12 cellular contexts compared by ENCODE assay signal in the genomic region with DNA sequence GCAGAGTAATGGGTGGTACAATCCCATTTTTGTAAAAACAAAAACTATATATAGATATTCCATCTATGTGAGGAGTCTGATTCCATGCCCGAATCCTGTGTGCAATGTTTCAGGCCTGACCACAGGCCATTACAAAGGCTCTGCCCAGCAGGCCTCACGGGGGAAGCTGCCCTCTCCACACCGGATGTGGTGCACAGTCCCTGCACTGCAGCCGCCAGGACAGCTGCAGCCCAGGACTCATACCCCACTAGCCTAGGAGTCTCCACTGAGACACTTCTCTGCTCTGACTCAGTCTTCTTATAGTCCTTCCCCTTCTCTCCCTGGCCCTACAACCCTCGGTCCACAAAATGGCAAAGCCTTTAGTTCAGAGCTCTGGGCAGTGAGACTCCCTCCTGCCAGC.
DNase-seq lines count a peak whose midpoint lies in the region; ATAC-seq, FAIRE-seq and TF ChIP-seq lines count a peak whose summit lies in the region.
"Had no signal": no experiment of that assay in that cellular context is flagged by ENCODE, and none has a peak within 500 bp of the region (broad histone marks: within the 10 kb centered on the region; RNA-seq: fewer than 3 reads in every experiment).

No MANE protein-coding gene starts in this region.

- intact Hi-C loops in K562 (cut with micrococcal nuclease): no loop called here

- POLR2A ChIA-PET in K562 (lab: Yijun Ruan, JAX): interaction anchor here (0.6 kb wide), 1 partner anchor 12 kb away, joined by 3 read pairs; no protein-coding TSS in a partner anchor

- no peak for TF ChIP-seq POLR2A in K562 (conservative IDR thresholded peaks at IDR 0.05)

- H2AK5ac ChIP-seq in neuronal stem cell (ENCODE audit: low read depth, low read length): peak overlapping the region; percentile 40

- H3K4me1 ChIP-seq in K562 (replicated peaks in 1 of 2; ENCODE audit: control insufficient read depth in 2 of 2, insufficient read depth in 2 of 2, low read length in 2 of 2): no peaks in the 10 kb centered on the region; a peak in 1 of 5 replicates
- H3K4me1 ChIP-seq in neuronal stem cell (ENCODE audit: control insufficient read depth in 2 of 2, insufficient read depth in 1 of 2, low read depth in 1 of 2, low read length in 2 of 2): peaks cover 2 to 4% of the 10 kb centered on the region in 2 donors

- peak overlapping the region; percentile 48 for H2BK12ac ChIP-seq in neuronal stem cell (ENCODE audit: low read length)

- no peaks in the 10 kb centered on the region for H3K9me3 ChIP-seq in K562 (replicated peaks; ENCODE audit: control insufficient read depth, insufficient read depth, low read depth, low read length)
- no peaks in the 10 kb centered on the region for H3K9me3 ChIP-seq in neuronal stem cell (replicated peaks in 1 of 2; ENCODE audit: control insufficient read depth in 2 of 2, insufficient read depth in 1 of 2, low read depth in 1 of 2, low read length in 2 of 2)

- H3K27ac Mint-ChIP-seq in stimulated activated naive CD8-positive, alpha-beta T cell treated with anti-CD3 and anti-CD28 coated beads, Interleukin-15, amount 100 ng/mL, for 72 hours: no peak overlapping the region
- H3K27ac Mint-ChIP-seq: activated CD4-positive, alpha-beta memory T cell treated with anti-CD3 and anti-CD28 coated beads, Interleukin-2, amount 10 ng/mL, durations not matched to agents 7 days and 5 days; stimulated activated naive CD8-positive, alpha-beta T cell treated with anti-CD3 and anti-CD28 coated beads, Interleukin-15, Interleukin-2, amounts not matched to agents 100 ng/mL and 50 ng/mL, for 24 hours had no signal

- peaks cover 17% of the 10 kb centered on the region for H3K4me1 Mint-ChIP-seq in stimulated activated naive CD8-positive, alpha-beta T cell treated with anti-CD3 and anti-CD28 coated beads, Interleukin-15, amount 100 ng/mL, for 72 hours

- H3K9me3 Mint-ChIP-seq in stimulated activated naive CD8-positive, alpha-beta T cell treated with anti-CD3 and anti-CD28 coated beads, Interleukin-15, amount 100 ng/mL, for 72 hours: no peaks in the 10 kb centered on the region
- H3K9me3 Mint-ChIP-seq: activated CD4-positive, alpha-beta memory T cell treated with anti-CD3 and anti-CD28 coated beads, Interleukin-2, amount 10 ng/mL, durations not matched to agents 7 days and 5 days; stimulated activated naive CD8-positive, alpha-beta T cell treated with anti-CD3 and anti-CD28 coated beads, Interleukin-15, Interleukin-2, amounts not matched to agents 100 ng/mL and 50 ng/mL, for 24 hours had no signal

- H3K18ac ChIP-seq in neuronal stem cell (ENCODE audit: low read length): peak overlapping the region; percentile 88

- H3K9ac ChIP-seq in K562 (ENCODE audit: insufficient read depth in 1 of 2, low read depth in 2 of 2, low read length in 2 of 2) (no peak overlapping the region), neuronal stem cell (ENCODE audit: low read depth, low read length, poor library complexity) (peak overlapping the region; percentile 50)

- H3K27ac ChIP-seq in K562 (ENCODE audit: extremely low read depth, low read depth, low read length) (no peak overlapping the region), neuronal stem cell (replicated peaks; ENCODE audit: low read length) (no peak overlapping the region)

- no peaks in the 10 kb centered on the region for H3K79me2 ChIP-seq in K562 (ENCODE audit: control insufficient read depth, insufficient read depth, low read length)

- H4K91ac ChIP-seq in neuronal stem cell (ENCODE audit: low read depth, low read length, poor library complexity): no peak overlapping the region

- no peaks in the 10 kb centered on the region for H3K79me1 ChIP-seq in neuronal stem cell (ENCODE audit: low read depth, low read length)

- no peak for TF ChIP-seq EP300 in K562 (IDR thresholded peaks at IDR 0.05; ENCODE audit: low read length)

- H4K8ac ChIP-seq in neuronal stem cell (ENCODE audit: low read depth, low read length): no peak overlapping the region

- H2BK5ac ChIP-seq in neuronal stem cell (ENCODE audit: low read length): no peak overlapping the region

- H3K4me3 ChIP-seq in K562: no peak overlapping the region
- no peak overlapping the region for H3K4me3 ChIP-seq in neuronal stem cell (ENCODE audit: low read length in 2 of 2)

- no peak overlapping the region for H2AFZ ChIP-seq in K562 (ENCODE audit: low read depth, low read length)
- no peak overlapping the region for H2AFZ ChIP-seq in neuronal stem cell (ENCODE audit: low read length)

- DNase-seq in HT1080 (ENCODE audit: low read depth) (peak; percentile 96), K562 (ENCODE audit: extremely low read depth in 1 of 4, low spot score in 3 of 4) (no peak), neuronal stem cell (ENCODE audit: low spot score) (no peak), middle frontal gyrus (ENCODE audit: extremely low spot score, low spot score) (no peak), GM20000 (ENCODE audit: low spot score) (no peak), COR-L47 (lab: John Stamatoyannopoulos, UW) (no peak)
- DNase-seq in stimulated activated naive CD8-positive, alpha-beta T cell treated with anti-CD3 and anti-CD28 coated beads, Interleukin-15, amount 100 ng/mL, for 72 hours: no peak
- DNase-seq: activated CD4-positive, alpha-beta memory T cell treated with anti-CD3 and anti-CD28 coated beads, Interleukin-2, amount 10 ng/mL, durations not matched to agents 7 days and 5 days; DND-41; NCI-H1417 treated with DMSO at 0.1 percent for 48 hours had no signal

- no peak for TF ChIP-seq RAD21 in K562 (CRISPR knock-in tag; conservative IDR thresholded peaks at IDR 0.05 in 1 of 2, IDR thresholded peaks at IDR 0.05 in 1 of 2)

- no peak overlapping the region for H3K4me2 ChIP-seq in K562 (ENCODE audit: insufficient read depth, low read length)
- H3K4me2 ChIP-seq in neuronal stem cell (ENCODE audit: insufficient read depth, low read length, poor library complexity, severe bottlenecking): no peak overlapping the region

- WGBS in K562 (ENCODE audit: insufficient coverage, low coverage, missing lambda C conversion rate): 55% methylated on average over 5 of the region's 5 CpGs
- no CpG with 5 or more reads among the region's 5 CpGs for WGBS in neuronal stem cell (ENCODE audit: extremely low coverage in 2 of 2, insufficient read length in 2 of 2, insufficient replicate concordance in 1 of 2), 2 donors

- CTCF ChIA-PET in K562 (lab: Yijun Ruan, JAX; ENCODE audit: low intra/inter-chr PET ratio): no interaction called here

- no peak overlapping the region for H3K4me3 Mint-ChIP-seq in stimulated activated naive CD8-positive, alpha-beta T cell treated with anti-CD3 and anti-CD28 coated beads, Interleukin-15, amount 100 ng/mL, for 72 hours
- H3K4me3 Mint-ChIP-seq: activated CD4-positive, alpha-beta memory T cell treated with anti-CD3 and anti-CD28 coated beads, Interleukin-2, amount 10 ng/mL, durations not matched to agents 7 days and 5 days; stimulated activated naive CD8-positive, alpha-beta T cell treated with anti-CD3 and anti-CD28 coated beads, Interleukin-15, Interleukin-2, amounts not matched to agents 100 ng/mL and 50 ng/mL, for 24 hours had no signal

- FAIRE-seq in K562 (lab: Jason Lieb, UNC): no peak

- no peaks in the 10 kb centered on the region; a peak in 1 of 5 replicates for H3K27me3 ChIP-seq in K562 (ENCODE audit: control insufficient read depth in 2 of 2, insufficient read depth in 2 of 2, low read length in 2 of 2)
- H3K27me3 ChIP-seq in neuronal stem cell (ENCODE audit: control insufficient read depth in 3 of 3, insufficient read depth in 3 of 3, low read depth in 1 of 3, low read length in 3 of 3): no peaks in the 10 kb centered on the region

- no peaks in the 10 kb centered on the region for H3K27me3 Mint-ChIP-seq in stimulated activated naive CD8-positive, alpha-beta T cell treated with anti-CD3 and anti-CD28 coated beads, Interleukin-15, amount 100 ng/mL, for 72 hours
- H3K27me3 Mint-ChIP-seq: stimulated activated naive CD8-positive, alpha-beta T cell treated with anti-CD3 and anti-CD28 coated beads, Interleukin-15, Interleukin-2, amounts not matched to agents 100 ng/mL and 50 ng/mL, for 24 hours had no signal

- no peaks in the 10 kb centered on the region for H3K9me1 ChIP-seq in K562 (ENCODE audit: control insufficient read depth, insufficient read depth, low read length)

- peak overlapping the region; percentile 10 for H2BK15ac ChIP-seq in neuronal stem cell (ENCODE audit: low read length)

- H3K14ac ChIP-seq in neuronal stem cell (ENCODE audit: low read length): peak overlapping the region; percentile 59

- H2BK120ac ChIP-seq in neuronal stem cell (ENCODE audit: low read depth, low read length): no peak overlapping the region

- peak; percentile 62 for ATAC-seq in GM19023 (IDR thresholded peaks at IDR 0.05; ENCODE audit: unreplicated experiment)
- ATAC-seq in K562: peak; percentile 51
- ATAC-seq in stimulated activated naive CD8-positive, alpha-beta T cell treated with anti-CD3 and anti-CD28 coated beads, Interleukin-15, amount 100 ng/mL, for 72 hours: no peak

- H3K4ac ChIP-seq in neuronal stem cell (ENCODE audit: low read length): no peak overlapping the region

- in situ Hi-C loops in K562 (cut with MboI): no loop called here

- no peak overlapping the region for H3K23ac ChIP-seq in neuronal stem cell (ENCODE audit: low read depth, low read length, poor library complexity)

- H4K20me1 ChIP-seq in K562 (replicated peaks; ENCODE audit: control insufficient read depth, insufficient read depth, low read length): no peaks in the 10 kb centered on the region

- no TSS peak for BruUV-seq in K562 (replicated peaks; lab: Mats Ljungman, UMichigan)

- TF ChIP-seq CTCF in K562 (IDR thresholded peaks at IDR 0.05 in 2 of 3, conservative IDR thresholded peaks at IDR 0.05 in 1 of 3; ENCODE audit: insufficient read depth in 2 of 3, low read depth in 1 of 3, low read length in 3 of 3) (no peak), GM20000 (IDR thresholded peaks at IDR 0.05; ENCODE audit: extremely low read depth, missing control alignments) (no peak)

- H3K36me3 ChIP-seq in K562 (ENCODE audit: control insufficient read depth, insufficient read depth, low read length): no peaks in the 10 kb centered on the region
- H3K36me3 ChIP-seq in neuronal stem cell (replicated peaks in 1 of 2; ENCODE audit: control insufficient read depth in 2 of 2, insufficient read depth in 2 of 2, low read length in 2 of 2): no peaks in the 10 kb centered on the region

TF ChIP-seq in K562, 482 proteins besides CTCF, POLR2A, EP300 and RAD21:
- peak; percentile 53 for TF ChIP-seq GABPA (tag; conservative IDR thresholded peaks at IDR 0.05; ENCODE audit: low read depth)
- TF ChIP-seq SNRNP70 (optimal IDR thresholded peaks at IDR 0.05; ENCODE audit: low read depth, low read length): no peak
- TF ChIP-seq, protein P1, sequence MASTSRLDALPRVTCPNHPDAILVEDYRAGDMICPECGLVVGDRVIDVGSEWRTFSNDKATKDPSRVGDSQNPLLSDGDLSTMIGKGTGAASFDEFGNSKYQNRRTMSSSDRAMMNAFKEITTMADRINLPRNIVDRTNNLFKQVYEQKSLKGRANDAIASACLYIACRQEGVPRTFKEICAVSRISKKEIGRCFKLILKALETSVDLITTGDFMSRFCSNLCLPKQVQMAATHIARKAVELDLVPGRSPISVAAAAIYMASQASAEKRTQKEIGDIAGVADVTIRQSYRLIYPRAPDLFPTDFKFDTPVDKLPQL (IDR thresholded peaks at IDR 0.05; ENCODE audit: extremely low read depth, insufficient read length): no peak
- TF ChIP-seq ZBTB1 (CRISPR knock-in tag; IDR thresholded peaks at IDR 0.05; ENCODE audit: borderline replicate concordance, low read depth): no peak
